ENCODE assay signal across 1 cellular context in genomic region chr9:15509931-15510788, GRCh38.
TF ChIP-seq lines count a peak whose summit lies in the region.

No MANE protein-coding gene starts in this region.

TF ChIP-seq in GM12878, 131 proteins besides CTCF, POLR2A, EP300 and RAD21 (continued from another document):
- TF ChIP-seq, protein P1, sequence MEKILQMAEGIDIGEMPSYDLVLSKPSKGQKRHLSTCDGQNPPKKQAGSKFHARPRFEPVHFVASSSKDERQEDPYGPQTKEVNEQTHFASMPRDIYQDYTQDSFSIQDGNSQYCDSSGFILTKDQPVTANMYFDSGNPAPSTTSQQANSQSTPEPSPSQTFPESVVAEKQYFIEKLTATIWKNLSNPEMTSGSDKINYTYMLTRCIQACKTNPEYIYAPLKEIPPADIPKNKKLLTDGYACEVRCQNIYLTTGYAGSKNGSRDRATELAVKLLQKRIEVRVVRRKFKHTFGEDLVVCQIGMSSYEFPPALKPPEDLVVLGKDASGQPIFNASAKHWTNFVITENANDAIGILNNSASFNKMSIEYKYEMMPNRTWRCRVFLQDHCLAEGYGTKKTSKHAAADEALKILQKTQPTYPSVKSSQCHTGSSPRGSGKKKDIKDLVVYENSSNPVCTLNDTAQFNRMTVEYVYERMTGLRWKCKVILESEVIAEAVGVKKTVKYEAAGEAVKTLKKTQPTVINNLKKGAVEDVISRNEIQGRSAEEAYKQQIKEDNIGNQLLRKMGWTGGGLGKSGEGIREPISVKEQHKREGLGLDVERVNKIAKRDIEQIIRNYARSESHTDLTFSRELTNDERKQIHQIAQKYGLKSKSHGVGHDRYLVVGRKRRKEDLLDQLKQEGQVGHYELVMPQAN (conservative IDR thresholded peaks at IDR 0.05), result peak; percentile 19; the same call in 1 of the 2 replicates
- TF ChIP-seq EZH2 (IDR thresholded peaks at IDR 0.05; ENCODE audit: borderline replicate concordance, control insufficient read depth, low read depth, low read length) (no peak), NFYA (IDR thresholded peaks at IDR 0.05; ENCODE audit: borderline replicate concordance, low read depth, low read length) (no peak), EGR1 (IDR thresholded peaks at IDR 0.05; ENCODE audit: borderline replicate concordance in 1 of 2, low read depth in 2 of 2, low read length in 2 of 2) (peak; percentile 17 to 93), ZNF24 (IDR thresholded peaks at IDR 0.05) (0 out of 2 replicates have a peak, but pooled peaks have one; percentile 37), TARDBP (IDR thresholded peaks at IDR 0.05; ENCODE audit: borderline replicate concordance) (no peak), NR2C1 (IDR thresholded peaks at IDR 0.05) (no peak), IRF3 (IDR thresholded peaks at IDR 0.05) (no peak), SMAD1 (IDR thresholded peaks at IDR 0.05; ENCODE audit: low read depth, partially characterized antibody) (peak; percentile 20), POU2F2 (IDR thresholded peaks at IDR 0.05; ENCODE audit: borderline replicate concordance, low read depth, low read length) (0 out of 3 replicates have a peak, but pooled peaks have one; percentile 4), ZNF217 (IDR thresholded peaks at IDR 0.05) (no peak), KLF5 (IDR thresholded peaks at IDR 0.05; ENCODE audit: partially characterized antibody) (no peak), CHD2 (IDR thresholded peaks at IDR 0.05; ENCODE audit: borderline replicate concordance, low read depth, low read length) (peak; percentile 53; the same call in 1 of the 2 replicates), BHLHE40 (IDR thresholded peaks at IDR 0.05; ENCODE audit: borderline replicate concordance in 1 of 2, low read depth in 2 of 2, low read length in 1 of 2) (0 out of 4 replicates have a peak, but pooled peaks of 1 of the 2 experiments have one; percentile 22), SRF (IDR thresholded peaks at IDR 0.05; ENCODE audit: low read depth in 2 of 2, low read length in 2 of 2) (0 out of 4 replicates have a peak, but pooled peaks of 1 of the 2 experiments have one; percentile 7), JUND (IDR thresholded peaks at IDR 0.05; ENCODE audit: low read depth, low read length) (no peak), SMAD5 (IDR thresholded peaks at IDR 0.05; ENCODE audit: low read depth) (no peak), POLR2AphosphoS5 (IDR thresholded peaks at IDR 0.05; ENCODE audit: low read length) (peak; percentile 54; the same call in 1 of the 2 replicates), SMARCA5 (IDR thresholded peaks at IDR 0.05) (peak; percentile 43; the same call in 1 of the 2 replicates), HSF1 (IDR thresholded peaks at IDR 0.05; ENCODE audit: low read depth, low read length) (no peak), KDM1A (IDR thresholded peaks at IDR 0.05; ENCODE audit: borderline replicate concordance) (no peak), E4F1 (IDR thresholded peaks at IDR 0.05; ENCODE audit: borderline replicate concordance, partially characterized antibody) (no peak)
- TF ChIP-seq, protein P2, sequence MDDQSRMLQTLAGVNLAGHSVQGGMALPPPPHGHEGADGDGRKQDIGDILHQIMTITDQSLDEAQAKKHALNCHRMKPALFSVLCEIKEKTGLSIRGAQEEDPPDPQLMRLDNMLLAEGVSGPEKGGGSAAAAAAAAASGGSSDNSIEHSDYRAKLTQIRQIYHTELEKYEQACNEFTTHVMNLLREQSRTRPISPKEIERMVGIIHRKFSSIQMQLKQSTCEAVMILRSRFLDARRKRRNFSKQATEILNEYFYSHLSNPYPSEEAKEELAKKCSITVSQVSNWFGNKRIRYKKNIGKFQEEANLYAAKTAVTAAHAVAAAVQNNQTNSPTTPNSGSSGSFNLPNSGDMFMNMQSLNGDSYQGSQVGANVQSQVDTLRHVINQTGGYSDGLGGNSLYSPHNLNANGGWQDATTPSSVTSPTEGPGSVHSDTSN (IDR thresholded peaks at IDR 0.05; ENCODE audit: insufficient replicate concordance, low read depth, low read length), result no peak
- TF ChIP-seq, protein P3, sequence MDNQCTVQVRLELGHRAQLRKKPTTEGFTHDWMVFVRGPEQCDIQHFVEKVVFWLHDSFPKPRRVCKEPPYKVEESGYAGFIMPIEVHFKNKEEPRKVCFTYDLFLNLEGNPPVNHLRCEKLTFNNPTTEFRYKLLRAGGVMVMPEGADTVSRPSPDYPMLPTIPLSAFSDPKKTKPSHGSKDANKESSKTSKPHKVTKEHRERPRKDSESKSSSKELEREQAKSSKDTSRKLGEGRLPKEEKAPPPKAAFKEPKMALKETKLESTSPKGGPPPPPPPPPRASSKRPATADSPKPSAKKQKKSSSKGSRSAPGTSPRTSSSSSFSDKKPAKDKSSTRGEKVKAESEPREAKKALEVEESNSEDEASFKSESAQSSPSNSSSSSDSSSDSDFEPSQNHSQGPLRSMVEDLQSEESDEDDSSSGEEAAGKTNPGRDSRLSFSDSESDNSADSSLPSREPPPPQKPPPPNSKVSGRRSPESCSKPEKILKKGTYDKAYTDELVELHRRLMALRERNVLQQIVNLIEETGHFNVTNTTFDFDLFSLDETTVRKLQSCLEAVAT (IDR thresholded peaks at IDR 0.05), result no peak
TF ChIP-seq in GM12878: peak in this region for 10.
